In the genomic region with DNA sequence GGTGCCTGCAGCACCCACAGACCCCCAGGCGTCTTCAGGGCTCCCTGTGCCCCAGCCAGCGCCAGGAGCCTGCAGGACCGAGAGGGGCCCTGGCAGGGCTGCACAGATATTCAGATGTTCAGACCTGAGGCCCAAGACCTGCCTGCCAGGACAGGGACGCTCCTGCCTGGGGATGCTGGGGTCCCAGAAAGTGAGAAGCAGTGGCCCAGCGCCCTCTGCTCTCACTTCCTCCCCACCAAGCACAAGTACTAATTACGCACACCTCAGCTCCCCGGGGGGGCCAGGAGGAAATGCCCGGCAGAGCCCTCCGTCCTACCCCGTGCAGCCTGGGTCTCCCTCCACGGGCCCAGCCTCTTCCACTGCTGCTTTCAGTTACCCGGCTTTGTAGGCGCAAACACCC, we compare ENCODE assay signal across 14 cellular contexts. TPM values are rescaled to one million over a fixed set of nuclear protein-coding genes. Genes with fewer than 3 reads are reported as not detected.
DNase-seq lines count a peak whose midpoint lies in the region; ATAC-seq and TF ChIP-seq lines count a peak whose summit lies in the region.
"Had no signal": no experiment of that assay in that cellular context is flagged by ENCODE, and none has a peak within 500 bp of the region (broad histone marks: within the 10 kb centered on the region; RNA-seq: fewer than 3 reads in every experiment).

No MANE protein-coding gene starts in this region.

- intact Hi-C loops in Right ventricle myocardium inferior (cut with DNase I): no loop called here
- intact Hi-C loops in left ventricle myocardium inferior (cut with micrococcal nuclease): no loop called here
- intact Hi-C loops in OCI-LY7 (cut with micrococcal nuclease; ENCODE audit: unreplicated experiment): loop anchor here (1.0 to 5.0 kb wide), 2 partner anchors 21 to 517 kb away; no protein-coding TSS in a partner anchor
- intact Hi-C loops in upper lobe of right lung (cut with DNase I): no loop called here

- H3K36me3 ChIP-seq in left ventricle myocardium inferior: no peaks in the 10 kb centered on the region
- H3K36me3 ChIP-seq in OCI-LY7 (ENCODE audit: insufficient read depth, low read length): no peaks in the 10 kb centered on the region
- H3K36me3 ChIP-seq in upper lobe of right lung: no peaks in the 10 kb centered on the region
- H3K36me3 ChIP-seq: colonic mucosa, pancreas had no signal

- H3K4me3 ChIP-seq in left ventricle myocardium inferior: no peak overlapping the region
- H3K4me3 ChIP-seq in OCI-LY7 (ENCODE audit: low read depth, low read length, poor library complexity, severe bottlenecking): peak overlapping the region; percentile 60
- no peak overlapping the region for H3K4me3 ChIP-seq in upper lobe of right lung
- H3K4me3 ChIP-seq: colonic mucosa, pancreas had no signal

- ATAC-seq in Right ventricle myocardium inferior (no peak), HG02798 (IDR thresholded peaks at IDR 0.05; ENCODE audit: poor library complexity, unreplicated experiment) (peak; percentile 27), upper lobe of right lung (peak; percentile 8)
- ATAC-seq: left ventricle myocardium superior had no signal

- H3K9me3 ChIP-seq in left ventricle myocardium inferior (replicated peaks): peaks cover 7% of the 10 kb centered on the region
- H3K9me3 ChIP-seq in OCI-LY7 (ENCODE audit: low read length): peaks cover 6% of the 10 kb centered on the region; the same call in 1 of the 2 replicates
- no peaks in the 10 kb centered on the region for H3K9me3 ChIP-seq in upper lobe of right lung
- H3K9me3 ChIP-seq: colonic mucosa, pancreas had no signal

- no peaks in the 10 kb centered on the region for H3K9me2 ChIP-seq in OCI-LY7 (ENCODE audit: insufficient read depth, low read length)

- DNase-seq in Right ventricle myocardium inferior (ENCODE audit: missing footprints) (peak; percentile 64), left ventricle myocardium inferior (no peak), OCI-LY7 (ENCODE audit: low spot score) (peak; percentile 87), upper lobe of right lung (no peak), NCI-H774 (lab: John Stamatoyannopoulos, UW) (no peak), COLO668 (lab: John Stamatoyannopoulos, UW; ENCODE audit: unreplicated experiment) (no peak), NCI-H1092 (lab: John Stamatoyannopoulos, UW) (no peak)
- DNase-seq: activated CD4-positive, alpha-beta T cell treated with anti-CD3 and anti-CD28 coated beads for 4 hours; colonic mucosa; foreskin melanocyte; KG1; left ventricle myocardium superior had no signal

- CTCF ChIA-PET in OCI-LY7 (lab: Charles Lee; ENCODE audit: unreplicated experiment): no interaction called here

- H3K27me3 ChIP-seq in left ventricle myocardium inferior (ENCODE audit: low read depth) (peaks cover 16% of the 10 kb centered on the region), upper lobe of right lung (peaks cover 7% of the 10 kb centered on the region)
- H3K27me3 ChIP-seq: pancreas had no signal

- TF ChIP-seq CTCF in left ventricle myocardium inferior (IDR thresholded peaks at IDR 0.05; ENCODE audit: borderline replicate concordance) (no peak), OCI-LY7 (conservative IDR thresholded peaks at IDR 0.05; ENCODE audit: low read length) (no peak; the same call in 1 of the 2 replicates), upper lobe of right lung (IDR thresholded peaks at IDR 0.05) (no peak)

- no peak overlapping the region for H3K27ac ChIP-seq in left ventricle myocardium inferior (replicated peaks)
- H3K27ac ChIP-seq in OCI-LY7 (ENCODE audit: low read depth, low read length, poor library complexity, severe bottlenecking): peak overlapping the region; percentile 99
- H3K27ac ChIP-seq in upper lobe of right lung: no peak overlapping the region
- H3K27ac ChIP-seq: colonic mucosa, pancreas had no signal

- H3K4me2 ChIP-seq in OCI-LY7 (ENCODE audit: low read length): peak overlapping the region; percentile 84

- BruUV-seq in OCI-LY7 (replicated peaks; lab: Mats Ljungman, UMichigan): no TSS peak

- H2AFZ ChIP-seq in OCI-LY7 (ENCODE audit: low read length): peak overlapping the region; percentile 11; the same call in 1 of the 2 replicates

- no peaks in the 10 kb centered on the region for H4K20me1 ChIP-seq in OCI-LY7 (ENCODE audit: insufficient read depth, low read length)

- no peaks in the 10 kb centered on the region for H3K79me2 ChIP-seq in OCI-LY7 (ENCODE audit: insufficient read depth, low read depth, low read length)

- POLR2A ChIA-PET in OCI-LY7 (lab: Charles Lee): interaction anchor here (0.9 to 1.1 kb wide), 2 partner anchors 9 to 17 kb away, joined by 3 to 4 read pairs; no protein-coding TSS in a partner anchor

- H3K4me1 ChIP-seq in left ventricle myocardium inferior (peaks cover 29% of the 10 kb centered on the region), OCI-LY7 (ENCODE audit: insufficient read depth, low read length, poor library complexity, severe bottlenecking) (peaks cover 91% of the 10 kb centered on the region), upper lobe of right lung (peaks cover 9% of the 10 kb centered on the region)

RNA-seq across cellular contexts. Expression of gene INF2, which starts 28.8 kb away (rescaled TPM):
- total RNA-seq in Right ventricle myocardium inferior: 31.1 TPM
- total RNA-seq in left ventricle myocardium inferior: 28.5 TPM
- 32.7 and 39.4 TPM in 2 replicates for total RNA-seq in OCI-LY7 (2014; rRNA removed; shearing (Covaris generic))
- total RNA-seq in OCI-LY7 (2022): 43.4 and 51.6 TPM in 2 replicates
- 117 TPM for total RNA-seq in upper lobe of right lung

RNA-seq across cellular contexts. Expression of gene TMEM179, which starts 56.0 kb away (rescaled TPM):
- total RNA-seq in Right ventricle myocardium inferior (not detected), left ventricle myocardium inferior (0.49 TPM), OCI-LY7 (2022) (not detected in 2 replicates), upper lobe of right lung (not detected)
- not detected in 2 replicates for total RNA-seq in OCI-LY7 (2014; rRNA removed; shearing (Covaris generic))
- total RNA-seq: left ventricle myocardium superior had no signal

Comparison
In these comparisons a context has a peak if more than half of its experiments do, and no peak if none do; other contexts are left out.
1. DNase-seq: peak in Right ventricle myocardium inferior (single experiment) and OCI-LY7 (single experiment); none in left ventricle myocardium inferior (single experiment), upper lobe of right lung (single experiment), NCI-H774 (single experiment), COLO668 (single experiment) and NCI-H1092 (single experiment).